In genomic region chr5:131302506-131302905, GRCh38 we compare ENCODE assay signal across 18 cellular contexts. TPM values are rescaled to one million over a fixed set of nuclear protein-coding genes. Genes with fewer than 3 reads are reported as not detected.
A peak's percentile ranks its signal among the peaks of the same experiment; 100 is the strongest.
DNase-seq lines count a peak whose midpoint lies in the region; ATAC-seq and TF ChIP-seq lines count a peak whose summit lies in the region.
"Had no signal": no experiment of that assay in that cellular context is flagged by ENCODE, and none has a peak within 500 bp of the region (broad histone marks: within the 10 kb centered on the region; RNA-seq: fewer than 3 reads in every experiment).

No MANE protein-coding gene starts in this region.

- H3K27me3 Mint-ChIP-seq in MCF 10A (ENCODE audit: insufficient read depth, unreplicated experiment), result no peaks in the 10 kb centered on the region
- no peaks in the 10 kb centered on the region for H3K27me3 Mint-ChIP-seq in effector memory CD8-positive, alpha-beta T cell
- H3K27me3 Mint-ChIP-seq in stimulated activated naive CD8-positive, alpha-beta T cell treated with anti-CD3 and anti-CD28 coated beads, Interleukin-15, amount 100 ng/mL, for 72 hours, result no peaks in the 10 kb centered on the region

- H3K9me3 ChIP-seq in breast epithelium (no peaks in the 10 kb centered on the region), RWPE2 (ENCODE audit: severe bottlenecking) (peaks cover 7% of the 10 kb centered on the region)
- H3K9me3 ChIP-seq: right atrium auricular region had no signal

- no peak for TF ChIP-seq POLR2A in breast epithelium (IDR thresholded peaks at IDR 0.05)

- no peak for TF ChIP-seq CTCF in MCF 10A (IDR thresholded peaks at IDR 0.05; ENCODE audit: unreplicated experiment)
- no peak for TF ChIP-seq CTCF in breast epithelium (IDR thresholded peaks at IDR 0.05)
- peak; percentile 53 for TF ChIP-seq CTCF in RWPE2 (IDR thresholded peaks at IDR 0.05; ENCODE audit: poor library complexity, severe bottlenecking)

- DNase-seq in MCF 10A (ENCODE audit: unreplicated experiment), result peak; percentile 78
- DNase-seq in breast epithelium (ENCODE audit: low spot score in 2 of 2), result no peak
- DNase-seq in RWPE2 (ENCODE audit: low spot score), result no peak
- no peak for DNase-seq in effector memory CD8-positive, alpha-beta T cell
- DNase-seq in stimulated activated naive CD8-positive, alpha-beta T cell treated with anti-CD3 and anti-CD28 coated beads, Interleukin-15, amount 100 ng/mL, for 72 hours, result no peak
- DNase-seq in HUDEP-2 (lab: John Stamatoyannopoulos, UW; ENCODE audit: unreplicated experiment in 76 of 76), result no peak
- DNase-seq: activated CD4-positive, alpha-beta T cell treated with anti-CD3 and anti-CD28 coated beads for 4 hours; AML-193; cortex of kidney; DMS153; erythroblast; mesendoderm; NCI-H187; SHP77 treated with DMSO at 0.1 percent for 48 hours had no signal

- H3K36me3 ChIP-seq in breast epithelium, result no peaks in the 10 kb centered on the region
- 0 out of 2 replicates have a peak, but pooled peaks cover 11% of the 10 kb centered on the region for H3K36me3 ChIP-seq in RWPE2 (ENCODE audit: low read depth)
- H3K36me3 ChIP-seq: right atrium auricular region had no signal

- POLR2A ChIA-PET in MCF 10A (lab: Yijun Ruan, JAX), result interaction anchor here (0.6 to 5.5 kb wide), 15 partner anchors 9 to 162 kb away, joined by 3 to 110 read pairs (median 10); partner anchors contain the start of gene CDC42SE2

- ATAC-seq in RWPE2 (ENCODE audit: low read depth) (peak; percentile 88), HG02588 (IDR thresholded peaks at IDR 0.05; ENCODE audit: unreplicated experiment) (no peak), GM21825 (IDR thresholded peaks at IDR 0.05; ENCODE audit: unreplicated experiment) (no peak)
- ATAC-seq in effector memory CD8-positive, alpha-beta T cell (replicated peaks), result no peak
- peak; percentile 35 for ATAC-seq in stimulated activated naive CD8-positive, alpha-beta T cell treated with anti-CD3 and anti-CD28 coated beads, Interleukin-15, amount 100 ng/mL, for 72 hours

- peaks cover 67% of the 10 kb centered on the region for H3K4me1 Mint-ChIP-seq in MCF 10A (ENCODE audit: insufficient read depth, unreplicated experiment)
- peaks cover 51 to 64% of the 10 kb centered on the region in 2 donors for H3K4me1 Mint-ChIP-seq in effector memory CD8-positive, alpha-beta T cell (ENCODE audit: low read depth in 2 of 2)
- peaks cover 65% of the 10 kb centered on the region for H3K4me1 Mint-ChIP-seq in stimulated activated naive CD8-positive, alpha-beta T cell treated with anti-CD3 and anti-CD28 coated beads, Interleukin-15, amount 100 ng/mL, for 72 hours

- H3K27ac ChIP-seq in breast epithelium, result no peak overlapping the region
- H3K27ac ChIP-seq in RWPE2 (ENCODE audit: poor library complexity, severe bottlenecking), result peak overlapping the region; percentile 72
- H3K27ac ChIP-seq: right atrium auricular region had no signal

- no peaks in the 10 kb centered on the region for H3K4me1 ChIP-seq in breast epithelium
- H3K4me1 ChIP-seq in RWPE2 (ENCODE audit: insufficient read depth, poor library complexity, severe bottlenecking), result peaks cover 50% of the 10 kb centered on the region

- intact Hi-C loops in MCF 10A (cut with micrococcal nuclease), result loop anchor here (1.0 kb wide), 2 partner anchors 38 to 137 kb away; partner anchors contain the start of genes CDC42SE2 and HINT1
- intact Hi-C loops in breast epithelium (cut with DNase I; ENCODE audit: low total_unique reads), result no loop called here

- peak overlapping the region; percentile 97 for H3K27ac Mint-ChIP-seq in MCF 10A (ENCODE audit: low read depth, unreplicated experiment)
- peak overlapping the region; percentile 11 to 72 for H3K27ac Mint-ChIP-seq in effector memory CD8-positive, alpha-beta T cell
- H3K27ac Mint-ChIP-seq in stimulated activated naive CD8-positive, alpha-beta T cell treated with anti-CD3 and anti-CD28 coated beads, Interleukin-15, amount 100 ng/mL, for 72 hours, result peak overlapping the region in 1 of 2 donors; percentile 6
- H3K27ac Mint-ChIP-seq: T-helper 2 cell treated with Interferon-gamma antibody and Interleukin-4, amounts not matched to agents 5 μg/mL and 100 μg/mL, for 36 hours had no signal

- peaks cover 15% of the 10 kb centered on the region for H3K36me3 Mint-ChIP-seq in MCF 10A (ENCODE audit: insufficient read depth, unreplicated experiment)
- peaks cover 49% of the 10 kb centered on the region for H3K36me3 Mint-ChIP-seq in effector memory CD8-positive, alpha-beta T cell (ENCODE audit: insufficient read depth)

- peak overlapping the region; percentile 26 for H3K4me3 Mint-ChIP-seq in MCF 10A (ENCODE audit: unreplicated experiment)
- peak overlapping the region in 1 of 2 donors; percentile 46 for H3K4me3 Mint-ChIP-seq in effector memory CD8-positive, alpha-beta T cell
- no peak overlapping the region for H3K4me3 Mint-ChIP-seq in stimulated activated naive CD8-positive, alpha-beta T cell treated with anti-CD3 and anti-CD28 coated beads, Interleukin-15, amount 100 ng/mL, for 72 hours
- H3K4me3 Mint-ChIP-seq: T-helper 2 cell treated with Interferon-gamma antibody and Interleukin-4, amounts not matched to agents 5 μg/mL and 100 μg/mL, for 36 hours had no signal

- H3K27me3 ChIP-seq in breast epithelium, result no peaks in the 10 kb centered on the region
- no peaks in the 10 kb centered on the region for H3K27me3 ChIP-seq in RWPE2 (ENCODE audit: insufficient read depth, poor library complexity, severe bottlenecking)
- H3K27me3 ChIP-seq: right atrium auricular region had no signal

- CTCF ChIA-PET in MCF 10A (lab: Yijun Ruan, JAX), result interaction anchor here (0.6 to 1.8 kb wide), 4 partner anchors 38 to 252 kb away, joined by 3 to 9 read pairs (median 4); no protein-coding TSS in a partner anchor

- H3K9me3 Mint-ChIP-seq in MCF 10A (ENCODE audit: unreplicated experiment), result peaks cover 8% of the 10 kb centered on the region
- no peaks in the 10 kb centered on the region for H3K9me3 Mint-ChIP-seq in effector memory CD8-positive, alpha-beta T cell
- peaks cover 0 to 5% of the 10 kb centered on the region in 2 donors for H3K9me3 Mint-ChIP-seq in stimulated activated naive CD8-positive, alpha-beta T cell treated with anti-CD3 and anti-CD28 coated beads, Interleukin-15, amount 100 ng/mL, for 72 hours

- no peak overlapping the region for H3K4me3 ChIP-seq in breast epithelium
- H3K4me3 ChIP-seq in RWPE2 (ENCODE audit: severe bottlenecking), result no peak overlapping the region
- H3K4me3 ChIP-seq: right atrium auricular region had no signal

- BruUV-seq in MCF 10A (replicated peaks; lab: Mats Ljungman, UMichigan), result no TSS peak

RNA-seq across cellular contexts. Expression of gene CDC42SE2, which starts 38.7 kb away (rescaled TPM):
- 71.0 and 96.4 TPM in 2 replicates for total RNA-seq in MCF 10A (2022)
- 10 to 100 TPM; 39.4 to 82.8 (median 41.0) TPM for total RNA-seq in breast epithelium

Comparison
In these comparisons a context has a peak if more than half of its experiments do, and no peak if none do; other contexts are left out.
1. ATAC-seq: peak in RWPE2 (single experiment) and stimulated activated naive CD8-positive, alpha-beta T cell treated with anti-CD3 and anti-CD28 coated beads, Interleukin-15, amount 100 ng/mL, for 72 hours (single experiment); none in effector memory CD8-positive, alpha-beta T cell (single experiment), HG02588 (single experiment) and GM21825 (single experiment).